In the genomic region with DNA sequence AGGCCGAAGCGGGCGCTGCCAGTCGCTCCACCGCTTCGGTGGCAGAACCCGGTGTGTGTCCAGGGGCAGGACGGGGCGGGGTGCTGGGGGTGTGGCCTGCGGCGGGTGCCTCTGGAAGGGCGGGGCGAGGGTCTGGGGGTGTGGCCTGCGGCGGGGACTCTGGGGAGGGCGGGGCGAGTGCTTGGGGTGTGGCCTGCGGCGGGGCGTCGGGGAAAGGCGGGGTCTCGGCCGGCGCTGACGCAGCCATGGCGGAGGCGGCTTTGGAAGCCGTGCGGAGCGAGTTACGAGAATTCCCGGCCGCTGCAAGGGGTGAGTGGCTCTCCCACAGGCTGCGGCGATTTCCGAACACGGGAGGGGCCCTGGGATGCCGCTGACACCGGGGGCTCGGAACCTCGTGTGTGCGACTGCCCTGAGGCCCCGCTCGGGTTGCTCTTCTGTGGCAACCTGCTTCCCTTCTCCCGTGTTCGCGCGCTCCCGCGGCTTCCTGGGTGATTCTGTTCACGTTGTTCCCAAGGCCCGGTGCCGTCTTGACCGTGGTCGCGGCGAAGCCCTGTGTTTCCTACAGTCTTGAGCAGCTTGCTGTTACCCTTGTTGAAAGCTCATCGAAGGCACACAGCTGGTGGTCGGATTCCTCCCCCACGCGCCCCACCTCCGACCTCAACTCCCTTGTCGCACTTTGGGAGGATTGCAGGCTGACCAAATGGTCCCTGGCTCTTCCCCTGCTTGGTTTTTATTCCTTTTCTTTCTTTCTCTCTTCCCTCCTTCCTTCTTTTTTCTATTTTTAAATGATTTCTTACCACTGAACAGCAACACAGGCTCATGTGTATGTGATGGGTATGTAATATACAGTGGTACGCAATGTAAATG, we compare ENCODE assay signal across 8 cellular contexts. TPM values are rescaled to one million over a fixed set of nuclear protein-coding genes. Genes with fewer than 3 reads are reported as not detected.
DNase-seq lines count a peak whose midpoint lies in the region; ATAC-seq and TF ChIP-seq lines count a peak whose summit lies in the region.

A gene (plus strand): TSS at position 213 of the 867 bp plus-strand sequence. CDS start 33 bp downstream, at position 246.

- no peaks in the 10 kb centered on the region for H3K9me3 Mint-ChIP-seq in activated CD4-positive, alpha-beta T cell treated with anti-CD3 and anti-CD28 coated beads, Interleukin-2, amount 10 ng/mL, durations not matched to agents 24 days and 14 days

- H3K36me3 ChIP-seq in ACC112 (ENCODE audit: insufficient read depth, low read length) (0 out of 2 replicates have a peak, but pooled peaks cover 2% of the 10 kb centered on the region), colonic mucosa (no peaks in the 10 kb centered on the region)

- H3K9ac ChIP-seq in colonic mucosa (ENCODE audit: low read depth in 2 of 2, low read length in 2 of 2) = peak within 1 kb of the TSS; percentile 81 to 97

- no peak within 1 kb of the TSS; the same call in 1 of the 2 replicates for H3K27ac ChIP-seq in ACC112 (ENCODE audit: low read depth, low read length)
- peak within 1 kb of the TSS; percentile 49 for H3K27ac ChIP-seq in colonic mucosa

- H3K4me1 ChIP-seq in ACC112 (ENCODE audit: control insufficient read depth, insufficient read depth, low read length, unreplicated experiment) = peaks cover 7% of the 10 kb centered on the region
- peaks cover 7% of the 10 kb centered on the region for H3K4me1 ChIP-seq in colonic mucosa

- H3K27me3 ChIP-seq in ACC112 (ENCODE audit: insufficient read depth, low read length) (no peaks in the 10 kb centered on the region), colonic mucosa (no peaks in the 10 kb centered on the region)

- no peak for TF ChIP-seq CTCF in colonic mucosa (IDR thresholded peaks at IDR 0.05)

- H3K4me3 Mint-ChIP-seq in activated CD4-positive, alpha-beta T cell treated with anti-CD3 and anti-CD28 coated beads, Interleukin-2, amount 10 ng/mL, durations not matched to agents 24 days and 14 days = peak within 1 kb of the TSS; percentile 86

- peak; percentile 77 for ATAC-seq in GM18867 (IDR thresholded peaks at IDR 0.05; ENCODE audit: unreplicated experiment)
- peak; percentile 55 for ATAC-seq in HG03135 (IDR thresholded peaks at IDR 0.05; ENCODE audit: unreplicated experiment)
- ATAC-seq in left lobe of liver = peak; percentile 96

- no peaks in the 10 kb centered on the region for H3K9me3 ChIP-seq in colonic mucosa

- H3K79me2 ChIP-seq in ACC112 (ENCODE audit: control insufficient read depth, insufficient read depth, low read length, unreplicated experiment) = no peaks in the 10 kb centered on the region

- H3K27ac Mint-ChIP-seq in activated CD4-positive, alpha-beta T cell treated with anti-CD3 and anti-CD28 coated beads, Interleukin-2, amount 10 ng/mL, durations not matched to agents 24 days and 14 days = peak within 1 kb of the TSS; percentile 87

- H3K27me3 Mint-ChIP-seq in activated CD4-positive, alpha-beta T cell treated with anti-CD3 and anti-CD28 coated beads, Interleukin-2, amount 10 ng/mL, durations not matched to agents 24 days and 14 days = peaks cover 2% of the 10 kb centered on the region

- H3K4me1 Mint-ChIP-seq in activated CD4-positive, alpha-beta T cell treated with anti-CD3 and anti-CD28 coated beads, Interleukin-2, amount 10 ng/mL, durations not matched to agents 24 days and 14 days = peaks cover 38% of the 10 kb centered on the region

- DNase-seq in NCI-H526 (lab: John Stamatoyannopoulos, UW) (peak; percentile 37 to 92), colonic mucosa (peak; percentile 98), left lobe of liver (ENCODE audit: low spot score) (peak; percentile 98)
- peak; percentile 98 for DNase-seq in activated CD4-positive, alpha-beta T cell treated with anti-CD3 and anti-CD28 coated beads, Interleukin-2, amount 10 ng/mL, durations not matched to agents 24 days and 14 days
- peak; percentile 93 for DNase-seq in stimulated activated CD4-positive, alpha-beta T cell treated with anti-CD3 and anti-CD28 coated beads, Interleukin-1b, Interleukin-23, amount 100 ng/mL, for 48 hours

- H3K36me3 Mint-ChIP-seq in activated CD4-positive, alpha-beta T cell treated with anti-CD3 and anti-CD28 coated beads, Interleukin-2, amount 10 ng/mL, durations not matched to agents 24 days and 14 days (ENCODE audit: low read depth) = peaks cover 25% of the 10 kb centered on the region

- intact Hi-C loops in activated CD4-positive, alpha-beta T cell treated with anti-CD3 and anti-CD28 coated beads, Interleukin-2, amount 10 ng/mL, durations not matched to agents 24 days and 14 days (cut with micrococcal nuclease) = loop anchor here (1.0 to 5.0 kb wide), 4 partner anchors 54 to 336 kb away; a partner anchor contains a TSS
- intact Hi-C loops in colonic mucosa (cut with DNase I) = no loop called here

- peak within 1 kb of the TSS; percentile 91 for H3K4me3 ChIP-seq in ACC112 (ENCODE audit: low read depth, low read length)
- peak within 1 kb of the TSS; percentile 69 for H3K4me3 ChIP-seq in colonic mucosa

- H2AFZ ChIP-seq in ACC112 (ENCODE audit: low read length, unreplicated experiment) = peak within 1 kb of the TSS; percentile 65

RNA-seq across cellular contexts. Expression of the gene that starts here (rescaled TPM):
- 18.3 and 20.1 TPM in 2 replicates for total RNA-seq in activated CD4-positive, alpha-beta T cell treated with anti-CD3 and anti-CD28 coated beads, Interleukin-2, amount 10 ng/mL, durations not matched to agents 24 days and 14 days
- total RNA-seq in colonic mucosa (10 to 100 TPM in 1 of 2 donors, 1 to 10 TPM in 1; 7.8 to 11.8 TPM), left lobe of liver (8.9 TPM)
